ENCODE assay signal across 11 cellular contexts in genomic region chr5:172035039-172035438, GRCh38. TPM values are rescaled to one million over a fixed set of nuclear protein-coding genes. Genes with fewer than 3 reads are reported as not detected.
A peak's percentile ranks its signal among the peaks of the same experiment; 100 is the strongest.
DNase-seq lines count a peak whose midpoint lies in the region; ATAC-seq, FAIRE-seq and TF ChIP-seq lines count a peak whose summit lies in the region.
"Had no signal": no experiment of that assay in that cellular context is flagged by ENCODE, and none has a peak within 500 bp of the region (broad histone marks: within the 10 kb centered on the region; RNA-seq: fewer than 3 reads in every experiment).

No MANE protein-coding gene starts in this region.

- H3K36me3 Mint-ChIP-seq in type B pancreatic cell, result no peaks in the 10 kb centered on the region

- H3K79me2 ChIP-seq in keratinocyte (ENCODE audit: control insufficient read depth, insufficient read depth, low read length), result no peaks in the 10 kb centered on the region

- peak; percentile 84 for ATAC-seq in GM21381 (IDR thresholded peaks at IDR 0.05; ENCODE audit: unreplicated experiment)
- peak; percentile 63 for ATAC-seq in HG03139 (IDR thresholded peaks at IDR 0.05; ENCODE audit: unreplicated experiment)

- no peaks in the 10 kb centered on the region for H3K27me3 Mint-ChIP-seq in type B pancreatic cell

- H3K9ac ChIP-seq in keratinocyte (ENCODE audit: control insufficient read depth, extremely low read depth, insufficient read depth, low read length), result no peak overlapping the region

- H3K9me3 ChIP-seq in keratinocyte (ENCODE audit: control insufficient read depth, low read depth, low read length), result peaks cover 1% of the 10 kb centered on the region
- H3K9me3 ChIP-seq: upper lobe of left lung had no signal

- H4K20me1 ChIP-seq in keratinocyte (ENCODE audit: control insufficient read depth, extremely low read depth, insufficient read depth, low read length), result no peaks in the 10 kb centered on the region

- dilution Hi-C loops in keratinocyte (cut with MboI; ENCODE audit: extremely low pct_ligation_motif_present, low sequenced_read_pairs), result no loop called here

- H3K27ac ChIP-seq in keratinocyte (ENCODE audit: control insufficient read depth, insufficient read depth, low read length) (no peak overlapping the region), caudate nucleus (ENCODE audit: low read depth, low read length) (no peak overlapping the region)
- H3K27ac ChIP-seq: upper lobe of left lung had no signal

- peaks cover 9% of the 10 kb centered on the region for H3K4me1 ChIP-seq in keratinocyte (ENCODE audit: control insufficient read depth, extremely low read depth, insufficient read depth, low read length)

- DNase-seq in NOMO-1 (lab: John Stamatoyannopoulos, UW; ENCODE audit: unreplicated experiment in 2 of 2) (peak; percentile 51 to 54), NOMO-1 treated with dmso at 0.1 percent for 144 hours (lab: John Stamatoyannopoulos, UW; ENCODE audit: unreplicated experiment) (no peak), keratinocyte (ENCODE audit: low read depth, low spot score) (no peak), caudate nucleus (lab: John Stamatoyannopoulos, UW) (no peak), A172 (ENCODE audit: low spot score) (no peak), type B pancreatic cell (ENCODE audit: extremely low spot score, unreplicated experiment) (no peak)
- DNase-seq: 8988T, upper lobe of left lung had no signal

- no peak overlapping the region for H3K4me2 ChIP-seq in keratinocyte (ENCODE audit: control insufficient read depth, extremely low read depth, insufficient read depth, low read depth, low read length)

- peaks cover 3% of the 10 kb centered on the region for H3K4me1 Mint-ChIP-seq in type B pancreatic cell (ENCODE audit: unreplicated experiment)

- H3K4me3 Mint-ChIP-seq in type B pancreatic cell, result no peak overlapping the region

- H3K9me3 Mint-ChIP-seq in type B pancreatic cell, result peaks cover 14% of the 10 kb centered on the region

- no peak overlapping the region for H3K4me3 ChIP-seq in keratinocyte (ENCODE audit: control insufficient read depth in 2 of 3, extremely low read depth in 1 of 3, insufficient read depth in 2 of 3, low read depth in 1 of 3, low read length in 3 of 3)
- H3K4me3 ChIP-seq: upper lobe of left lung had no signal

- H2AFZ ChIP-seq in keratinocyte (ENCODE audit: control insufficient read depth, low read length), result peak overlapping the region; percentile 20

- no peaks in the 10 kb centered on the region for H3K27me3 ChIP-seq in keratinocyte (ENCODE audit: control insufficient read depth, extremely low read depth, insufficient read depth, low read length)
- H3K27me3 ChIP-seq: upper lobe of left lung had no signal

- TF ChIP-seq CTCF in keratinocyte (optimal IDR thresholded peaks at IDR 0.05 in 1 of 3, IDR thresholded peaks at IDR 0.05 in 1 of 3, conservative IDR thresholded peaks at IDR 0.05 in 1 of 3; ENCODE audit: extremely low read depth in 1 of 3, insufficient read depth in 2 of 3, low read length in 3 of 3) (no peak), type B pancreatic cell (conservative IDR thresholded peaks at IDR 0.05) (no peak)

- no peak overlapping the region for H3K27ac Mint-ChIP-seq in type B pancreatic cell

- no peak for FAIRE-seq in keratinocyte (lab: Jason Lieb, UNC)
- FAIRE-seq: G401.6 had no signal

- no peaks in the 10 kb centered on the region for H3K9me1 ChIP-seq in keratinocyte (ENCODE audit: control insufficient read depth, extremely low read depth, insufficient read depth, low read length)

- no peaks in the 10 kb centered on the region for H3K36me3 ChIP-seq in keratinocyte (ENCODE audit: control insufficient read depth in 2 of 2, extremely low read depth in 1 of 2, insufficient read depth in 2 of 2, low read length in 2 of 2)
- H3K36me3 ChIP-seq: upper lobe of left lung had no signal

RNA-seq across cellular contexts. Expression of gene FBXW11, which starts 28.6 kb away (rescaled TPM):
- 36.5 to 48.4 TPM (median 44.0 TPM) in 3 replicates for polyA plus RNA-seq in keratinocyte
- polyA plus RNA-seq in keratinocyte (2011; ENCODE audit: low read depth), result 26.6 TPM
- 34.3 and 54.3 TPM in 2 replicates for polyA plus RNA-seq in keratinocyte (2011; cell fraction: cytosol; rRNA removed)
- 40.9 and 43.3 TPM in 2 replicates for polyA plus RNA-seq in keratinocyte (2011; cell fraction: nucleus; rRNA removed)
- 28.3 and 28.4 TPM in 2 replicates for polyA plus RNA-seq in keratinocyte (2012; ENCODE audit: low replicate concordance)
- polyA minus RNA-seq in keratinocyte, result 57.7 to 102 TPM (median 100 TPM) in 3 replicates
- 58.7 TPM for polyA minus RNA-seq in keratinocyte (2011; cell fraction: cytosol; rRNA and poly(A)+ RNA removed)
- polyA minus RNA-seq in keratinocyte (2011; cell fraction: nucleus; rRNA and poly(A)+ RNA removed), result 35.9 and 69.2 TPM in 2 replicates
- total RNA-seq in A172 (2014; rRNA removed; shearing (Covaris generic)), result 90.2 and 106 TPM in 2 replicates
- total RNA-seq in type B pancreatic cell (ENCODE audit: low replicate concordance), result 50.2 and 52.5 TPM in 2 replicates

Comparison
In these comparisons a context has a peak if more than half of its experiments do, and no peak if none do; other contexts are left out.
1. DNase-seq: peak in NOMO-1 (2 of 2); none in NOMO-1 treated with dmso at 0.1 percent for 144 hours (single experiment), keratinocyte (single experiment), caudate nucleus (0 of 61), A172 (single experiment) and type B pancreatic cell (single experiment).